In genomic region chr10:122030200-122030552, GRCh38 we compare ENCODE assay signal across 19 cellular contexts. TPM values are rescaled to one million over a fixed set of nuclear protein-coding genes. Genes with fewer than 3 reads are reported as not detected.
DNase-seq lines count a peak whose midpoint lies in the region; ATAC-seq, FAIRE-seq and TF ChIP-seq lines count a peak whose summit lies in the region.
"Had no signal": no experiment of that assay in that cellular context is flagged by ENCODE, and none has a peak within 500 bp of the region (broad histone marks: within the 10 kb centered on the region; RNA-seq: fewer than 3 reads in every experiment).

No MANE protein-coding gene starts in this region.

- H3K27me3 Mint-ChIP-seq in T-cell: peaks cover 22 to 25% of the 10 kb centered on the region in 2 donors

- H3K36me3 Mint-ChIP-seq in T-cell: no peaks in the 10 kb centered on the region
- H3K36me3 Mint-ChIP-seq: CD14-positive monocyte had no signal

- no peaks in the 10 kb centered on the region for H4K20me1 ChIP-seq in HepG2 (ENCODE audit: insufficient read depth, low read length)
- H4K20me1 ChIP-seq in keratinocyte (ENCODE audit: control insufficient read depth, extremely low read depth, insufficient read depth, low read length): no peaks in the 10 kb centered on the region

- H3K9me3 Mint-ChIP-seq in T-cell: no peaks in the 10 kb centered on the region

- POLR2A ChIA-PET in HepG2 (lab: Yijun Ruan, JAX) (no interaction called here), T-cell (lab: Charles Lee) (no interaction called here)

- H3K4me2 ChIP-seq in HepG2 (ENCODE audit: low read depth, low read length) (no peak overlapping the region), keratinocyte (ENCODE audit: control insufficient read depth, extremely low read depth, insufficient read depth, low read depth, low read length) (no peak overlapping the region)
- H3K4me2 ChIP-seq: KMS-11 had no signal

- TF ChIP-seq RAD21 in HepG2 (CRISPR knock-in tag; IDR thresholded peaks at IDR 0.05): no peak

- H3K27ac Mint-ChIP-seq in T-cell: no peak overlapping the region
- H3K27ac Mint-ChIP-seq: CD14-positive monocyte had no signal

- CTCF ChIA-PET in HepG2 (lab: Yijun Ruan, JAX; ENCODE audit: low intra/inter-chr PET ratio, low total read pairs): no interaction called here
- CTCF ChIA-PET in T-cell (lab: Charles Lee): no interaction called here

- H3K9ac ChIP-seq in HepG2 (ENCODE audit: insufficient read depth, low read depth, low read length): no peak overlapping the region
- no peak overlapping the region for H3K9ac ChIP-seq in keratinocyte (ENCODE audit: control insufficient read depth, extremely low read depth, insufficient read depth, low read length)
- H3K9ac ChIP-seq: KMS-11 had no signal

- in situ Hi-C loops in HepG2 (cut with HindIII; ENCODE audit: extremely low pct_ligation_motif_present, low pct_unique_long_range_greater_than_20kb) (no loop called here), gastrocnemius medialis (cut with MboI; ENCODE audit: low sequenced_read_pairs in 4 of 4) (no loop called here)

- BruUV-seq in HepG2 (replicated peaks; lab: Mats Ljungman, UMichigan): no TSS peak

- 28% methylated on average over 7 of the region's 7 CpGs for WGBS in HepG2 (ENCODE audit: low lambda C conversion rate)
- 80% methylated on average over 7 of the region's 7 CpGs for WGBS in right lobe of liver (ENCODE audit: insufficient coverage, low coverage, low lambda C conversion rate, missing lambda C conversion rate)
- WGBS in aorta, 2 donors: 44 to 49% methylated on average over 7 of the region's 7 CpGs

- TF ChIP-seq POLR2A in HepG2 (IDR thresholded peaks at IDR 0.05; ENCODE audit: insufficient read depth in 1 of 2, low read depth in 2 of 2, low read length in 2 of 2): no peak
- no peak for TF ChIP-seq POLR2A in right lobe of liver (IDR thresholded peaks at IDR 0.05)
- TF ChIP-seq POLR2A in gastrocnemius medialis (IDR thresholded peaks at IDR 0.05): no peak

- DNase-seq in HepG2 (ENCODE audit: low spot score) (no peak), right lobe of liver (no peak), keratinocyte (ENCODE audit: low read depth, low spot score) (no peak), gastrocnemius medialis (no peak), aorta (no peak), substantia nigra (lab: John Stamatoyannopoulos, UW) (no peak), NCI-H2107 (lab: John Stamatoyannopoulos, UW) (no peak), T-cell (no peak)
- DNase-seq: AML-193, COR-L47, GF-D8, NCI-H1048, NCI-H1436 treated with DMSO at 0.1 percent for 48 hours, NCI-H2029 treated with DMSO at 0.1 percent for 48 hours, NCI-H748 treated with DMSO at 0.1 percent for 48 hours, OCI-M1 had no signal

- H2AFZ ChIP-seq in HepG2 (ENCODE audit: low read length) (no peak overlapping the region), keratinocyte (ENCODE audit: control insufficient read depth, low read length) (no peak overlapping the region)

- no peaks in the 10 kb centered on the region for H3K27me3 ChIP-seq in HepG2 (ENCODE audit: control insufficient read depth in 1 of 2, insufficient read depth in 2 of 2, low read length in 2 of 2)
- H3K27me3 ChIP-seq in right lobe of liver: no peaks in the 10 kb centered on the region
- no peaks in the 10 kb centered on the region for H3K27me3 ChIP-seq in keratinocyte (ENCODE audit: control insufficient read depth, extremely low read depth, insufficient read depth, low read length)
- no peaks in the 10 kb centered on the region for H3K27me3 ChIP-seq in gastrocnemius medialis
- no peaks in the 10 kb centered on the region for H3K27me3 ChIP-seq in aorta (ENCODE audit: control insufficient read depth in 1 of 2, insufficient read depth in 2 of 2, low read length in 1 of 2)

- no peak overlapping the region for H3K4me3 Mint-ChIP-seq in T-cell
- H3K4me3 Mint-ChIP-seq: CD14-positive monocyte had no signal

- H3K4me3 ChIP-seq in HepG2 (replicated peaks in 1 of 3; ENCODE audit: insufficient read depth in 1 of 3, low read depth in 2 of 3, low read length in 3 of 3) (no peak overlapping the region), right lobe of liver (no peak overlapping the region), keratinocyte (ENCODE audit: control insufficient read depth in 2 of 3, extremely low read depth in 1 of 3, insufficient read depth in 2 of 3, low read depth in 1 of 3, low read length in 3 of 3) (no peak overlapping the region), gastrocnemius medialis (peak overlapping the region in 1 of 4 donors; percentile 4), aorta (ENCODE audit: low read length in 2 of 2) (no peak overlapping the region)

- intact Hi-C loops in HepG2 (cut with micrococcal nuclease; ENCODE audit: unreplicated experiment): no loop called here
- intact Hi-C loops in right lobe of liver (cut with DNase I): no loop called here
- intact Hi-C loops in gastrocnemius medialis (cut with DNase I; ENCODE audit: low total_unique reads): no loop called here
- intact Hi-C loops in aorta (cut with DNase I): no loop called here

- H3K4me1 ChIP-seq in HepG2 (ENCODE audit: insufficient read depth, low read length) (peaks cover 18% of the 10 kb centered on the region), right lobe of liver (no peaks in the 10 kb centered on the region), keratinocyte (ENCODE audit: control insufficient read depth, extremely low read depth, insufficient read depth, low read length) (no peaks in the 10 kb centered on the region), gastrocnemius medialis (peaks cover 40 to 49% of the 10 kb centered on the region in 2 donors), aorta (ENCODE audit: control insufficient read depth in 1 of 2, insufficient read depth in 2 of 2, low read length in 2 of 2) (peaks cover 2 to 11% of the 10 kb centered on the region in 2 donors)

- FAIRE-seq in HepG2 (lab: Jason Lieb, UNC): no peak
- peak; percentile 29 for FAIRE-seq in keratinocyte (lab: Jason Lieb, UNC)

- ATAC-seq in HepG2 (peak; percentile 30; the same call in 2 of the 3 replicates), right lobe of liver (no peak), gastrocnemius medialis (no peak), aorta (ENCODE audit: low FRiP score) (no peak), T-cell (replicated peaks in 1 of 4) (no peak)

- H3K9me3 ChIP-seq in HepG2 (ENCODE audit: low read length): no peaks in the 10 kb centered on the region
- H3K9me3 ChIP-seq in right lobe of liver: no peaks in the 10 kb centered on the region
- H3K9me3 ChIP-seq in keratinocyte (ENCODE audit: control insufficient read depth, low read depth, low read length): no peaks in the 10 kb centered on the region
- no peaks in the 10 kb centered on the region for H3K9me3 ChIP-seq in gastrocnemius medialis
- no peaks in the 10 kb centered on the region for H3K9me3 ChIP-seq in aorta (ENCODE audit: control insufficient read depth, low read length)

- H3K9me1 ChIP-seq in keratinocyte (ENCODE audit: control insufficient read depth, extremely low read depth, insufficient read depth, low read length): no peaks in the 10 kb centered on the region

- H3K4me1 Mint-ChIP-seq in T-cell: no peaks in the 10 kb centered on the region
- H3K4me1 Mint-ChIP-seq: CD14-positive monocyte had no signal

- H3K27ac ChIP-seq in HepG2 (ENCODE audit: extremely low read length, insufficient read depth, low read length): no peak overlapping the region
- no peak overlapping the region for H3K27ac ChIP-seq in right lobe of liver
- H3K27ac ChIP-seq in keratinocyte (ENCODE audit: control insufficient read depth, insufficient read depth, low read length): no peak overlapping the region
- peak overlapping the region; percentile 75 to 90 (median 81) for H3K27ac ChIP-seq in gastrocnemius medialis
- peak overlapping the region; percentile 12 to 96 for H3K27ac ChIP-seq in aorta (ENCODE audit: low read depth in 1 of 2, low read length in 2 of 2)
- H3K27ac ChIP-seq in substantia nigra (ENCODE audit: low read depth, low read length, poor library complexity, severe bottlenecking): no peak overlapping the region
- H3K27ac ChIP-seq: KMS-11, RWPE1 had no signal

- dilution Hi-C loops in keratinocyte (cut with MboI; ENCODE audit: extremely low pct_ligation_motif_present, low sequenced_read_pairs): no loop called here

- TF ChIP-seq EP300 in HepG2 (IDR thresholded peaks at IDR 0.05; ENCODE audit: low read depth in 2 of 2, low read length in 2 of 2) (no peak), HepG2 (CRISPR knock-in tag; IDR thresholded peaks at IDR 0.05; ENCODE audit: borderline replicate concordance) (no peak)

- TF ChIP-seq CTCF in HepG2 (CRISPR knock-in tag; IDR thresholded peaks at IDR 0.05) (no peak), right lobe of liver (IDR thresholded peaks at IDR 0.05) (no peak), keratinocyte (optimal IDR thresholded peaks at IDR 0.05 in 1 of 3, IDR thresholded peaks at IDR 0.05 in 1 of 3, conservative IDR thresholded peaks at IDR 0.05 in 1 of 3; ENCODE audit: extremely low read depth in 1 of 3, insufficient read depth in 2 of 3, low read length in 3 of 3) (no peak), gastrocnemius medialis (IDR thresholded peaks at IDR 0.05 in 4 of 5, conservative IDR thresholded peaks at IDR 0.05 in 1 of 5) (no peak)

- H3K36me3 ChIP-seq in HepG2 (replicated peaks in 1 of 2; ENCODE audit: control insufficient read depth in 1 of 2, insufficient read depth in 2 of 2, low read length in 2 of 2) (no peaks in the 10 kb centered on the region), right lobe of liver (no peaks in the 10 kb centered on the region), keratinocyte (ENCODE audit: control insufficient read depth in 2 of 2, extremely low read depth in 1 of 2, insufficient read depth in 2 of 2, low read length in 2 of 2) (no peaks in the 10 kb centered on the region), gastrocnemius medialis (no peaks in the 10 kb centered on the region), aorta (ENCODE audit: control insufficient read depth in 1 of 2, insufficient read depth in 2 of 2, low read length in 1 of 2) (no peaks in the 10 kb centered on the region)

- no peaks in the 10 kb centered on the region for H3K79me2 ChIP-seq in HepG2 (ENCODE audit: insufficient read depth, low read length)
- H3K79me2 ChIP-seq in keratinocyte (ENCODE audit: control insufficient read depth, insufficient read depth, low read length): no peaks in the 10 kb centered on the region

RNA-seq across cellular contexts. Expression of gene TACC2, which starts 41.2 kb away (rescaled TPM):
- 11.8 and 16.1 TPM in 2 replicates for total RNA-seq in HepG2 (2016; rRNA removed; fragmentation: Illumina TruSeq; extraction: Trizol)
- 3.0 and 3.6 TPM in 2 replicates for total RNA-seq in HepG2 (2016; cell fraction: cytosol; rRNA removed; fragmentation: Illumina TruSeq; extraction: Trizol; ENCODE audit: low read depth)
- total RNA-seq in HepG2 (2016; cell fraction: insoluble cytoplasmic fraction; rRNA removed; fragmentation: Illumina TruSeq; extraction: Trizol): 11.8 and 16.2 TPM in 2 replicates
- 8.9 and 10.3 TPM in 2 replicates for total RNA-seq in HepG2 (2016; cell fraction: membrane; rRNA removed; fragmentation: Illumina TruSeq; extraction: Trizol)
- 23.8 and 25.0 TPM in 2 replicates for total RNA-seq in HepG2 (2016; cell fraction: nucleus; rRNA removed; fragmentation: Illumina TruSeq; extraction: Trizol)
- 15.3 and 16.0 TPM in 2 replicates for polyA plus RNA-seq in HepG2 (2011; rRNA removed)
- 7.6 and 10.9 TPM in 2 replicates for polyA plus RNA-seq in HepG2 (2011; cell fraction: cytosol; rRNA removed)
- 37.7 and 43.0 TPM in 2 replicates for polyA plus RNA-seq in HepG2 (2011; cell fraction: nucleus; rRNA removed)
- polyA plus RNA-seq in HepG2 (2012): 21.9 and 23.8 TPM in 2 replicates
- polyA plus RNA-seq in HepG2 (2016; cell fraction: cytosol; fragmentation: Illumina TruSeq; extraction: Trizol; ENCODE audit: low read depth): 1.6 and 2.9 TPM in 2 replicates
- 24.0 and 27.9 TPM in 2 replicates for polyA plus RNA-seq in HepG2 (2016; cell fraction: insoluble cytoplasmic fraction; fragmentation: Illumina TruSeq; extraction: Trizol; ENCODE audit: low read depth)
- polyA plus RNA-seq in HepG2 (2016; cell fraction: membrane; fragmentation: Illumina TruSeq; extraction: Trizol; ENCODE audit: low read depth): 6.4 and 8.1 TPM in 2 replicates
- 35.9 and 48.4 TPM in 2 replicates for polyA plus RNA-seq in HepG2 (2016; cell fraction: nucleus; fragmentation: Illumina TruSeq; extraction: Trizol; ENCODE audit: insufficient read depth, low read depth)
- 10.4 and 18.0 TPM in 2 replicates for polyA minus RNA-seq in HepG2 (2011; rRNA and poly(A)+ RNA removed; ENCODE audit: low replicate concordance)
- polyA minus RNA-seq in HepG2 (2011; cell fraction: cytosol; rRNA and poly(A)+ RNA removed): 9.7 and 13.0 TPM in 2 replicates
- 30.6 and 33.9 TPM in 2 replicates for polyA minus RNA-seq in HepG2 (2011; cell fraction: nucleus; rRNA and poly(A)+ RNA removed)
- 10 to 100 TPM; 16.2 to 21.1 (median 18.8) TPM for total RNA-seq in right lobe of liver
- 6.8 to 20.9 TPM (median 12.8 TPM) in 3 replicates for polyA plus RNA-seq in keratinocyte
- polyA plus RNA-seq in keratinocyte (2011; ENCODE audit: low read depth): 160 TPM
- polyA plus RNA-seq in keratinocyte (2011; cell fraction: cytosol; rRNA removed): 14.6 and 17.7 TPM in 2 replicates
- 46.6 and 47.1 TPM in 2 replicates for polyA plus RNA-seq in keratinocyte (2011; cell fraction: nucleus; rRNA removed)
- polyA plus RNA-seq in keratinocyte (2012; ENCODE audit: low replicate concordance): 16.0 and 58.4 TPM in 2 replicates
- polyA minus RNA-seq in keratinocyte: 16.0 to 24.0 TPM (median 17.2 TPM) in 3 replicates
- 4.2 TPM for polyA minus RNA-seq in keratinocyte (2011; cell fraction: cytosol; rRNA and poly(A)+ RNA removed)
- polyA minus RNA-seq in keratinocyte (2011; cell fraction: nucleus; rRNA and poly(A)+ RNA removed): 18.1 and 24.6 TPM in 2 replicates
- total RNA-seq in gastrocnemius medialis: 100 to 1,000 TPM; 105 to 334 (median 235) TPM
- 10 to 100 TPM; 60.7 to 74.4 TPM for total RNA-seq in aorta
- polyA plus RNA-seq in aorta: 10 to 100 TPM; 25.8 to 41.0 TPM
- under 1 TPM in 3 of 5 donors, not detected in 2; 0.46 to 0.70 (median 0.60) TPM for total RNA-seq in T-cell
- polyA plus RNA-seq: CD14-positive monocyte had no signal

RNA-seq across cellular contexts. Expression of gene NSMCE4A, which starts 55.2 kb away (rescaled TPM):
- 91.6 and 108 TPM in 2 replicates for total RNA-seq in HepG2 (2016; rRNA removed; fragmentation: Illumina TruSeq; extraction: Trizol)
- total RNA-seq in HepG2 (2016; cell fraction: cytosol; rRNA removed; fragmentation: Illumina TruSeq; extraction: Trizol; ENCODE audit: low read depth): 46.8 and 47.9 TPM in 2 replicates
- total RNA-seq in HepG2 (2016; cell fraction: insoluble cytoplasmic fraction; rRNA removed; fragmentation: Illumina TruSeq; extraction: Trizol): 95.7 and 113 TPM in 2 replicates
- total RNA-seq in HepG2 (2016; cell fraction: membrane; rRNA removed; fragmentation: Illumina TruSeq; extraction: Trizol): 58.2 and 62.5 TPM in 2 replicates
- total RNA-seq in HepG2 (2016; cell fraction: nucleus; rRNA removed; fragmentation: Illumina TruSeq; extraction: Trizol): 79.6 and 84.1 TPM in 2 replicates
- polyA plus RNA-seq in HepG2 (2011; rRNA removed): 47.0 and 61.1 TPM in 2 replicates
- polyA plus RNA-seq in HepG2 (2011; cell fraction: cytosol; rRNA removed): 26.3 and 29.5 TPM in 2 replicates
- 120 and 126 TPM in 2 replicates for polyA plus RNA-seq in HepG2 (2011; cell fraction: nucleus; rRNA removed)
- 42.3 and 49.9 TPM in 2 replicates for polyA plus RNA-seq in HepG2 (2012)
- polyA plus RNA-seq in HepG2 (2016; cell fraction: cytosol; fragmentation: Illumina TruSeq; extraction: Trizol; ENCODE audit: low read depth): 42.9 and 45.9 TPM in 2 replicates
- 98.9 and 108 TPM in 2 replicates for polyA plus RNA-seq in HepG2 (2016; cell fraction: insoluble cytoplasmic fraction; fragmentation: Illumina TruSeq; extraction: Trizol; ENCODE audit: low read depth)
- 44.9 and 47.4 TPM in 2 replicates for polyA plus RNA-seq in HepG2 (2016; cell fraction: membrane; fragmentation: Illumina TruSeq; extraction: Trizol; ENCODE audit: low read depth)
- 142 and 151 TPM in 2 replicates for polyA plus RNA-seq in HepG2 (2016; cell fraction: nucleus; fragmentation: Illumina TruSeq; extraction: Trizol; ENCODE audit: insufficient read depth, low read depth)
- polyA minus RNA-seq in HepG2 (2011; rRNA and poly(A)+ RNA removed; ENCODE audit: low replicate concordance): 11.7 and 12.0 TPM in 2 replicates
- 11.8 and 18.0 TPM in 2 replicates for polyA minus RNA-seq in HepG2 (2011; cell fraction: cytosol; rRNA and poly(A)+ RNA removed)
- 56.8 and 59.3 TPM in 2 replicates for polyA minus RNA-seq in HepG2 (2011; cell fraction: nucleus; rRNA and poly(A)+ RNA removed)
- 10 to 100 TPM; 17.0 to 46.5 (median 30.6) TPM for total RNA-seq in right lobe of liver
- polyA plus RNA-seq in keratinocyte: 27.5 to 52.0 TPM (median 29.1 TPM) in 3 replicates
- 75.7 TPM for polyA plus RNA-seq in keratinocyte (2011; ENCODE audit: low read depth)
- 22.1 and 31.1 TPM in 2 replicates for polyA plus RNA-seq in keratinocyte (2011; cell fraction: cytosol; rRNA removed)
- polyA plus RNA-seq in keratinocyte (2011; cell fraction: nucleus; rRNA removed): 51.7 and 69.1 TPM in 2 replicates
- 21.5 and 31.6 TPM in 2 replicates for polyA plus RNA-seq in keratinocyte (2012; ENCODE audit: low replicate concordance)
- 6.6 to 9.9 TPM (median 7.1 TPM) in 3 replicates for polyA minus RNA-seq in keratinocyte
- 15.2 TPM for polyA minus RNA-seq in keratinocyte (2011; cell fraction: cytosol; rRNA and poly(A)+ RNA removed)
- 7.2 and 9.2 TPM in 2 replicates for polyA minus RNA-seq in keratinocyte (2011; cell fraction: nucleus; rRNA and poly(A)+ RNA removed)
- 10 to 100 TPM; 20.1 to 37.7 (median 26.9) TPM for total RNA-seq in gastrocnemius medialis
- 10 to 100 TPM; 36.7 to 50.3 TPM for total RNA-seq in aorta
- 10 to 100 TPM; 25.0 to 84.9 TPM for polyA plus RNA-seq in aorta
- total RNA-seq in T-cell: 10 to 100 TPM; 41.6 to 79.7 (median 77.5) TPM

Comparison
In these comparisons a context has a peak if more than half of its experiments do, and no peak if none do; other contexts are left out.
1. H3K27ac ChIP-seq: peak in gastrocnemius medialis (4 of 4) and aorta (2 of 2); none in HepG2 (single experiment), right lobe of liver (0 of 3), keratinocyte (single experiment) and substantia nigra (single experiment).